19 cellular contexts compared by ENCODE assay signal in the genomic region with DNA sequence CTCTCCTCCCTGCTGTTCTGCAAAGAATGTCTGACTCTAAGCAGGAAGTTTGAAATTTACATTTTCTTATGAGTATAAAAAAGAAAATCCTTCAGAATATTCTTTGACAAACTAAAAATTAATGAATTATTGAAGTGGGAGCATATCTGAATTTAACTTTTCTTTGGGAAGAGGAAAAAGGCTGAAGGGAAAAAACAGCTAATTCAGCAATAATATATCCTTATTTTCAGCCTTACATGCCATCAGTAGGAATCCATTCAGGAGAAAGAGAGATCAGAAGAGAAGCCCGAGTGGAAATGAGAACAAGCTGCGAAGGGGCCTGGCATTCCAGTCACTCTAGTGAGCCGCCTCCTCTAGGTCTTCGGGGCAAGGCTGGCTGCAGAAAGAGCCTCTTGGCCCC. TPM values are rescaled to one million over a fixed set of nuclear protein-coding genes. Genes with fewer than 3 reads are reported as not detected.
DNase-seq lines count a peak whose midpoint lies in the region; ATAC-seq, FAIRE-seq and TF ChIP-seq lines count a peak whose summit lies in the region.
"Had no signal": no experiment of that assay in that cellular context is flagged by ENCODE, and none has a peak within 500 bp of the region (broad histone marks: within the 10 kb centered on the region; RNA-seq: fewer than 3 reads in every experiment).

No MANE protein-coding gene starts in this region.

- no peak for DNase-seq in A673 (ENCODE audit: low spot score)
- DNase-seq in K562 (ENCODE audit: extremely low read depth in 1 of 4, low spot score in 3 of 4), result no peak
- DNase-seq in NCI-H748 treated with DMSO at 0.1 percent for 48 hours (lab: John Stamatoyannopoulos, UW), result no peak
- no peak for DNase-seq in T-helper 1 cell
- DNase-seq: BE2C, EL, GF-D8, H7, NCI-H1105, NCI-H2029 treated with DMSO at 0.1 percent for 48 hours, NCI-H2171, NCI-H345, NCI-H524, NCI-H82, Peyer's patch had no signal

- BruUV-seq in A673 (replicated peaks; lab: Mats Ljungman, UMichigan), result no TSS peak
- BruUV-seq in K562 (replicated peaks; lab: Mats Ljungman, UMichigan), result no TSS peak

- TF ChIP-seq EP300 in K562 (IDR thresholded peaks at IDR 0.05; ENCODE audit: low read length), result no peak

- no peak overlapping the region for H2AFZ ChIP-seq in K562 (ENCODE audit: low read depth, low read length)

- ATAC-seq in K562 (no peak), HG03039 (IDR thresholded peaks at IDR 0.05; ENCODE audit: unreplicated experiment) (no peak)

- POLR2A ChIA-PET in A673 (lab: Charles Lee; ENCODE audit: low non-redundant PET), result no interaction called here
- POLR2A ChIA-PET in K562 (lab: Yijun Ruan, JAX), result interaction anchor here (1.1 to 1.7 kb wide), 3 partner anchors 10 to 19 kb away, joined by 4 to 5 read pairs (median 4); no protein-coding TSS in a partner anchor

- H3K27ac ChIP-seq in A673 (ENCODE audit: low read depth, low read length, poor library complexity, severe bottlenecking) (peak overlapping the region; percentile 67), K562 (ENCODE audit: extremely low read depth, low read depth, low read length) (no peak overlapping the region), muscle layer of colon (ENCODE audit: low read depth, low read length) (peak overlapping the region; percentile 27), stomach smooth muscle (ENCODE audit: low read length) (peak overlapping the region; percentile 53)

- 89% methylated on average over 4 of the region's 4 CpGs for whole genome bisulfite sequencing in K562 (ENCODE audit: insufficient coverage, low coverage, missing lambda C conversion rate)

- H3K9ac ChIP-seq in K562 (ENCODE audit: insufficient read depth in 1 of 2, low read depth in 2 of 2, low read length in 2 of 2) (no peak overlapping the region), muscle layer of colon (ENCODE audit: low read length) (no peak overlapping the region), stomach smooth muscle (ENCODE audit: low read length in 2 of 2) (peak overlapping the region in 1 of 2 donors; percentile 56)

- TF ChIP-seq CTCF in A673 (conservative IDR thresholded peaks at IDR 0.05; ENCODE audit: low read depth, low read length) (no peak), K562 (IDR thresholded peaks at IDR 0.05 in 2 of 3, conservative IDR thresholded peaks at IDR 0.05 in 1 of 3; ENCODE audit: insufficient read depth in 2 of 3, low read depth in 1 of 3, low read length in 3 of 3) (no peak)

- H3K9me3 ChIP-seq in A673 (ENCODE audit: low read depth, low read length, poor library complexity, severe bottlenecking) (no peaks in the 10 kb centered on the region), K562 (replicated peaks; ENCODE audit: control insufficient read depth, insufficient read depth, low read depth, low read length) (no peaks in the 10 kb centered on the region), muscle layer of colon (ENCODE audit: low read length) (no peaks in the 10 kb centered on the region), stomach smooth muscle (ENCODE audit: control insufficient read depth in 2 of 2, low read length in 2 of 2) (no peaks in the 10 kb centered on the region)
- H3K9me3 ChIP-seq: BE2C, Peyer's patch had no signal

- peaks cover 11% of the 10 kb centered on the region for H3K36me3 ChIP-seq in A673 (ENCODE audit: insufficient read depth, low read length, poor library complexity, severe bottlenecking)
- H3K36me3 ChIP-seq in K562 (ENCODE audit: control insufficient read depth, insufficient read depth, low read length), result peaks cover 47% of the 10 kb centered on the region; the same call in 2 of the 3 replicates
- peaks cover 26% of the 10 kb centered on the region for H3K36me3 ChIP-seq in muscle layer of colon (ENCODE audit: insufficient read depth, low read length)
- peaks cover 0 to 9% of the 10 kb centered on the region in 2 donors for H3K36me3 ChIP-seq in stomach smooth muscle (ENCODE audit: control insufficient read depth in 2 of 2, insufficient read depth in 2 of 2, low read length in 2 of 2)

- H3K4me2 ChIP-seq in K562 (ENCODE audit: insufficient read depth, low read length), result no peak overlapping the region

- H3K27me3 ChIP-seq in A673 (replicated peaks; ENCODE audit: insufficient read depth, low read depth, low read length, poor library complexity) (no peaks in the 10 kb centered on the region), K562 (ENCODE audit: control insufficient read depth in 2 of 2, insufficient read depth in 2 of 2, low read length in 2 of 2) (no peaks in the 10 kb centered on the region), muscle layer of colon (ENCODE audit: control insufficient read depth in 1 of 2, insufficient read depth in 2 of 2, low read length in 2 of 2) (no peaks in the 10 kb centered on the region), stomach smooth muscle (ENCODE audit: control insufficient read depth in 1 of 2, insufficient read depth in 2 of 2, low read length in 2 of 2) (no peaks in the 10 kb centered on the region)
- H3K27me3 ChIP-seq: BE2C, Peyer's patch had no signal

- TF ChIP-seq RAD21 in K562 (CRISPR knock-in tag; conservative IDR thresholded peaks at IDR 0.05 in 1 of 2, IDR thresholded peaks at IDR 0.05 in 1 of 2), result no peak

- no peak for TF ChIP-seq POLR2A in K562 (conservative IDR thresholded peaks at IDR 0.05)

- H3K79me2 ChIP-seq in K562 (ENCODE audit: control insufficient read depth, insufficient read depth, low read length), result no peaks in the 10 kb centered on the region

- H3K9me1 ChIP-seq in K562 (ENCODE audit: control insufficient read depth, insufficient read depth, low read length), result no peaks in the 10 kb centered on the region

- H3K4me3 ChIP-seq in A673 (ENCODE audit: low read depth, low read length, poor library complexity, severe bottlenecking) (no peak overlapping the region), K562 (no peak overlapping the region), muscle layer of colon (ENCODE audit: low read depth in 1 of 2, low read length in 2 of 2) (no peak overlapping the region), stomach smooth muscle (ENCODE audit: low read length in 2 of 2) (peak overlapping the region; percentile 23 to 41)
- H3K4me3 ChIP-seq: Peyer's patch had no signal

- H4K20me1 ChIP-seq in K562 (replicated peaks; ENCODE audit: control insufficient read depth, insufficient read depth, low read length), result no peaks in the 10 kb centered on the region

- FAIRE-seq in K562 (lab: Jason Lieb, UNC), result no peak
- FAIRE-seq: D721Med had no signal

- peaks cover 33% of the 10 kb centered on the region for H3K4me1 ChIP-seq in A673 (ENCODE audit: insufficient read depth, low read length, poor library complexity, severe bottlenecking)
- H3K4me1 ChIP-seq in K562 (replicated peaks in 1 of 2; ENCODE audit: control insufficient read depth in 2 of 2, insufficient read depth in 2 of 2, low read length in 2 of 2), result peaks cover 6 to 10% of the 10 kb centered on the region in 2 experiments
- no peaks in the 10 kb centered on the region for H3K4me1 ChIP-seq in muscle layer of colon (ENCODE audit: insufficient read depth, low read length)
- H3K4me1 ChIP-seq in stomach smooth muscle (ENCODE audit: control insufficient read depth, insufficient read depth, low read length), result peaks cover 5% of the 10 kb centered on the region

- CTCF ChIA-PET in A673 (lab: Charles Lee), result no interaction called here
- CTCF ChIA-PET in K562 (lab: Yijun Ruan, JAX; ENCODE audit: low intra/inter-chr PET ratio), result no interaction called here

- in situ Hi-C loops in K562 (cut with MboI), result no loop called here

- intact Hi-C loops in A673 (cut with micrococcal nuclease; ENCODE audit: unreplicated experiment) (no loop called here), K562 (cut with micrococcal nuclease) (no loop called here)

TF ChIP-seq in K562, 482 proteins besides CTCF, POLR2A, EP300 and RAD21 (continues in another document):
- peak; percentile 65 for TF ChIP-seq MAFF (IDR thresholded peaks at IDR 0.05; ENCODE audit: low read length)
- TF ChIP-seq, protein P1, sequence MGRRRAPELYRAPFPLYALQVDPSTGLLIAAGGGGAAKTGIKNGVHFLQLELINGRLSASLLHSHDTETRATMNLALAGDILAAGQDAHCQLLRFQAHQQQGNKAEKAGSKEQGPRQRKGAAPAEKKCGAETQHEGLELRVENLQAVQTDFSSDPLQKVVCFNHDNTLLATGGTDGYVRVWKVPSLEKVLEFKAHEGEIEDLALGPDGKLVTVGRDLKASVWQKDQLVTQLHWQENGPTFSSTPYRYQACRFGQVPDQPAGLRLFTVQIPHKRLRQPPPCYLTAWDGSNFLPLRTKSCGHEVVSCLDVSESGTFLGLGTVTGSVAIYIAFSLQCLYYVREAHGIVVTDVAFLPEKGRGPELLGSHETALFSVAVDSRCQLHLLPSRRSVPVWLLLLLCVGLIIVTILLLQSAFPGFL (CRISPR knock-in tag; IDR thresholded peaks at IDR 0.05), result no peak
- TF ChIP-seq ZNF316 (IDR thresholded peaks at IDR 0.05), result peak; percentile 74
- TF ChIP-seq FOXA1 (IDR thresholded peaks at IDR 0.05; ENCODE audit: borderline replicate concordance), result no peak
- TF ChIP-seq, protein P2, sequence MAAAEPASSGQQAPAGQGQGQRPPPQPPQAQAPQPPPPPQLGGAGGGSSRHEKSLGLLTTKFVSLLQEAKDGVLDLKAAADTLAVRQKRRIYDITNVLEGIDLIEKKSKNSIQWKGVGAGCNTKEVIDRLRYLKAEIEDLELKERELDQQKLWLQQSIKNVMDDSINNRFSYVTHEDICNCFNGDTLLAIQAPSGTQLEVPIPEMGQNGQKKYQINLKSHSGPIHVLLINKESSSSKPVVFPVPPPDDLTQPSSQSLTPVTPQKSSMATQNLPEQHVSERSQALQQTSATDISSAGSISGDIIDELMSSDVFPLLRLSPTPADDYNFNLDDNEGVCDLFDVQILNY (CRISPR knock-in tag; IDR thresholded peaks at IDR 0.05), result no peak
- TF ChIP-seq GABPB1 (CRISPR knock-in tag; IDR thresholded peaks at IDR 0.05), result no peak

RNA-seq across cellular contexts. Expression of a gene that starts 41.7 kb away (rescaled TPM):
- total RNA-seq in A673 (2021) (42.2 and 47.3 TPM in 2 replicates), K562 (2014; rRNA removed) (14.1 and 16.0 TPM in 2 replicates), K562 (2014; rRNA removed; fragmentation: Illumina TruSeq; extraction: Trizol) (1.1 and 1.7 TPM in 2 replicates), K562 (2015; rRNA removed; fragmentation: Illumina TruSeq; extraction: Trizol) (7.2 and 8.8 TPM in 2 replicates), K562 (2021) (25.6 and 26.3 TPM in 2 replicates)
- total RNA-seq in K562 (2011; cell fraction: chromatin; rRNA removed; ENCODE audit: low replicate concordance), result 30.5 and 82.5 TPM in 2 replicates
- total RNA-seq in K562 (2011; cell fraction: nucleolus; rRNA removed), result 37.8 and 38.7 TPM in 2 replicates
- total RNA-seq in K562 (2011; cell fraction: nucleoplasm; rRNA removed), result 29.8 and 32.0 TPM in 2 replicates
- polyA plus RNA-seq in K562 (2011; rRNA removed) (3.6 and 6.0 TPM in 2 replicates), K562 (2014; fragmentation: Illumina TruSeq; extraction: Trizol) (3.4 and 11.4 TPM in 2 replicates), K562 (2014; fragmentation: Nextera tagmentation; extraction: Ambion mirVana) (under 1 TPM; 0.10 to 0.13 TPM), K562 (2014; rRNA removed) (9.8 and 10.5 TPM in 2 replicates)
- polyA plus RNA-seq in K562 (2011; cell fraction: cytosol; rRNA removed), result 3.6 and 13.5 TPM in 2 replicates
- polyA plus RNA-seq in K562 (2011; cell fraction: nucleus; rRNA removed), result 21.5 and 40.4 TPM in 2 replicates
- polyA plus RNA-seq in K562 (2012), result 14.6 and 20.3 TPM in 2 replicates
- polyA minus RNA-seq in K562 (2011; rRNA and poly(A)+ RNA removed), result 5.7 and 5.9 TPM in 2 replicates
- 6.9 and 14.9 TPM in 2 replicates for polyA minus RNA-seq in K562 (2011; cell fraction: cytosol; rRNA and poly(A)+ RNA removed)
- polyA minus RNA-seq in K562 (2011; cell fraction: nucleus; rRNA and poly(A)+ RNA removed), result 16.6 and 18.6 TPM in 2 replicates

Comparison
In these comparisons a context has a peak if more than half of its experiments do, and no peak if none do; other contexts are left out.
1. H3K4me3 ChIP-seq: peak in stomach smooth muscle (2 of 2); none in A673 (single experiment), K562 (single experiment) and muscle layer of colon (0 of 2).